ENCODE assay signal across 8 cellular contexts in genomic region chr2:96815326-96816126, GRCh38. TPM values are rescaled to one million over a fixed set of nuclear protein-coding genes. Genes with fewer than 3 reads are reported as not detected.
DNase-seq lines count a peak whose midpoint lies in the region; ATAC-seq, FAIRE-seq and TF ChIP-seq lines count a peak whose summit lies in the region.

No MANE protein-coding gene starts in this region.

- WGBS in right lobe of liver (ENCODE audit: insufficient coverage, low coverage, low lambda C conversion rate, missing lambda C conversion rate) = under 1% methylated on average over 16 of the region's 60 CpGs

- no peak for FAIRE-seq in bronchial epithelial cell (lab: Jason Lieb, UNC)

- H3K79me2 ChIP-seq in PC-3 (ENCODE audit: low read length) = peaks cover 36% of the 10 kb centered on the region

- POLR2A ChIA-PET in PC-3 (lab: Charles Lee; ENCODE audit: unreplicated experiment) = interaction anchor here (0.6 kb wide), 1 partner anchor 73 kb away, joined by 4 read pairs; no protein-coding TSS in a partner anchor

- TF ChIP-seq POLR2A in right lobe of liver (IDR thresholded peaks at IDR 0.05) = no peak

- ATAC-seq in left ventricle myocardium superior (no peak), HG02938 (IDR thresholded peaks at IDR 0.05; ENCODE audit: unreplicated experiment) (peak; percentile 11), PC-3 (peak; percentile 21), right lobe of liver (peak; percentile 9 to 24 (median 18))

- CTCF ChIA-PET in PC-3 (lab: Charles Lee) = interaction anchor here (0.6 kb wide), 1 partner anchor 76 kb away, joined by 5 read pairs; the partner anchor contains the start of gene LMAN2L

- peak overlapping the region; percentile 94 for H3K4me2 ChIP-seq in PC-3 (ENCODE audit: low read length)

- H3K4me3 ChIP-seq in cardiac muscle cell (peak overlapping the region; percentile 59), PC-3 (ENCODE audit: low read length) (peak overlapping the region; percentile 76), bronchial epithelial cell (ENCODE audit: low read depth, low read length) (peak overlapping the region; percentile 39), right lobe of liver (peak overlapping the region; percentile 76 to 93 (median 91))

- peaks cover 23% of the 10 kb centered on the region for H4K20me1 ChIP-seq in PC-3 (ENCODE audit: low read length)

- H3K9me3 ChIP-seq in cardiac muscle cell (ENCODE audit: low read depth) = no peaks in the 10 kb centered on the region
- H3K9me3 ChIP-seq in PC-3 (ENCODE audit: low read length) = no peaks in the 10 kb centered on the region
- H3K9me3 ChIP-seq in right lobe of liver = no peaks in the 10 kb centered on the region

- H3K27me3 ChIP-seq in cardiac muscle cell (no peaks in the 10 kb centered on the region), PC-3 (ENCODE audit: low read length) (no peaks in the 10 kb centered on the region), bronchial epithelial cell (ENCODE audit: control insufficient read depth, insufficient read depth, low read length) (no peaks in the 10 kb centered on the region), right lobe of liver (no peaks in the 10 kb centered on the region)

- no peaks in the 10 kb centered on the region for H3K9me2 ChIP-seq in PC-3 (replicated peaks; ENCODE audit: low read length)

- H3K27ac ChIP-seq in cardiac muscle cell (peak overlapping the region; percentile 44), PC-3 (ENCODE audit: low read length) (no peak overlapping the region), right lobe of liver (peak overlapping the region; percentile 88 to 94 (median 93))

- H3F3A ChIP-seq in PC-3 (ENCODE audit: low read length, unreplicated experiment) = no peaks in the 10 kb centered on the region

- peak overlapping the region; percentile 90 for H2AFZ ChIP-seq in PC-3 (ENCODE audit: low read length)

- peak overlapping the region; percentile 56 for H3K9ac ChIP-seq in PC-3 (ENCODE audit: low read length)

- intact Hi-C loops in left ventricle myocardium superior (cut with micrococcal nuclease) = no loop called here
- intact Hi-C loops in PC-3 (cut with micrococcal nuclease) = loop anchor here (5.0 kb wide), 1 partner anchor 73 kb away; the partner anchor contains the start of gene LMAN2L
- intact Hi-C loops in right lobe of liver (cut with DNase I) = loop anchor here (5.0 to 10.0 kb wide), 2 partner anchors 47 to 49 kb away; no protein-coding TSS in a partner anchor

- DNase-seq in cardiac muscle cell (ENCODE audit: low read depth in 1 of 2, low spot score in 1 of 2) (peak in 1 of 2 donors; percentile 65), left ventricle myocardium superior (no peak), PC-3 (peak; percentile 34), bronchial epithelial cell (ENCODE audit: low read depth) (peak; percentile 25), right lobe of liver (peak; percentile 56 to 75 (median 66)), superior temporal gyrus (ENCODE audit: extremely low spot score) (peak; percentile 53), NCI-H2107 treated with DMSO at 0.1 percent for 48 hours (lab: John Stamatoyannopoulos, UW; ENCODE audit: unreplicated experiment) (no peak)

- no peak for TF ChIP-seq CTCF in cardiac muscle cell (IDR thresholded peaks at IDR 0.05; ENCODE audit: low read depth, low read length)
- TF ChIP-seq CTCF in PC-3 (conservative IDR thresholded peaks at IDR 0.05; ENCODE audit: low read depth, low read length) = no peak
- no peak for TF ChIP-seq CTCF in bronchial epithelial cell (IDR thresholded peaks at IDR 0.05; ENCODE audit: insufficient read depth, low read length, severe bottlenecking)
- no peak for TF ChIP-seq CTCF in right lobe of liver (IDR thresholded peaks at IDR 0.05)

- H3K36me3 ChIP-seq in cardiac muscle cell = no peaks in the 10 kb centered on the region
- no peaks in the 10 kb centered on the region for H3K36me3 ChIP-seq in PC-3 (ENCODE audit: low read depth, low read length)
- H3K36me3 ChIP-seq in bronchial epithelial cell (ENCODE audit: control insufficient read depth, insufficient read depth, low read length) = no peaks in the 10 kb centered on the region
- no peaks in the 10 kb centered on the region for H3K36me3 ChIP-seq in right lobe of liver

- TSS peak; percentile 82 for BruUV-seq in PC-3 (replicated peaks; lab: Mats Ljungman, UMichigan)

- H3K4me1 ChIP-seq in cardiac muscle cell (ENCODE audit: low read depth) = peaks cover 51% of the 10 kb centered on the region
- peaks cover 18% of the 10 kb centered on the region for H3K4me1 ChIP-seq in PC-3 (ENCODE audit: insufficient read depth, low read length)
- peaks cover 0 to 36% (median 13%) of the 10 kb centered on the region in 4 donors for H3K4me1 ChIP-seq in right lobe of liver

RNA-seq across cellular contexts. Expression of gene CNNM3, which starts 0.5 kb away (rescaled TPM):
- total RNA-seq in cardiac muscle cell (15.2 and 18.9 TPM in 2 replicates), left ventricle myocardium superior (16.8 TPM), PC-3 (2014; rRNA removed) (9.0 and 12.3 TPM in 2 replicates), bronchial epithelial cell (5.9 and 6.1 TPM in 2 replicates), right lobe of liver (10 to 100 TPM; 11.5 to 37.6 (median 21.6) TPM)
- 37.6 and 46.6 TPM in 2 replicates for polyA plus RNA-seq in cardiac muscle cell

RNA-seq across cellular contexts. Expression of gene ANKRD23, which starts 28.3 kb away (rescaled TPM):
- total RNA-seq in cardiac muscle cell = 4.8 and 11.0 TPM in 2 replicates
- 2.5 and 3.3 TPM in 2 replicates for polyA plus RNA-seq in cardiac muscle cell
- total RNA-seq in left ventricle myocardium superior = 5.5 TPM
- total RNA-seq in PC-3 (2014; rRNA removed) = 4.0 and 8.2 TPM in 2 replicates
- 0.79 and 1.2 TPM in 2 replicates for total RNA-seq in bronchial epithelial cell
- total RNA-seq in right lobe of liver = 1 to 10 TPM in 5 of 6 experiments, under 1 TPM in 1; 0.98 to 4.0 (median 2.7) TPM

RNA-seq across cellular contexts. Expression of gene ANKRD39, which starts 42.3 kb away (rescaled TPM):
- total RNA-seq in cardiac muscle cell (15.4 and 27.8 TPM in 2 replicates), left ventricle myocardium superior (16.1 TPM), PC-3 (2014; rRNA removed) (24.5 and 29.4 TPM in 2 replicates), bronchial epithelial cell (5.8 and 8.2 TPM in 2 replicates), right lobe of liver (10 to 100 TPM in 3 of 6 experiments, 1 to 10 TPM in 3; 6.0 to 16.3 (median 9.7) TPM)
- polyA plus RNA-seq in cardiac muscle cell = 32.1 and 32.3 TPM in 2 replicates

RNA-seq across cellular contexts. Expression of gene SEMA4C, which starts 54.4 kb away (rescaled TPM):
- total RNA-seq in cardiac muscle cell (45.7 and 53.6 TPM in 2 replicates), left ventricle myocardium superior (17.0 TPM), PC-3 (2014; rRNA removed) (20.6 and 29.8 TPM in 2 replicates), bronchial epithelial cell (7.8 and 8.2 TPM in 2 replicates), right lobe of liver (10 to 100 TPM; 11.9 to 18.9 (median 12.6) TPM)
- 27.9 and 31.1 TPM in 2 replicates for polyA plus RNA-seq in cardiac muscle cell

RNA-seq across cellular contexts. Expression of gene CNNM4, which starts 54.8 kb away (rescaled TPM):
- total RNA-seq in cardiac muscle cell (14.9 and 18.8 TPM in 2 replicates), left ventricle myocardium superior (30.8 TPM), PC-3 (2014; rRNA removed) (12.5 and 15.1 TPM in 2 replicates), bronchial epithelial cell (3.4 and 5.5 TPM in 2 replicates), right lobe of liver (1 to 10 TPM; 2.3 to 4.9 (median 3.7) TPM)
- 10.2 and 15.5 TPM in 2 replicates for polyA plus RNA-seq in cardiac muscle cell

Comparison
In these comparisons a context has a peak if more than half of its experiments do, and no peak if none do; other contexts are left out.
1. DNase-seq: peak in PC-3 (single experiment), bronchial epithelial cell (single experiment), right lobe of liver (3 of 3) and superior temporal gyrus (single experiment); none in left ventricle myocardium superior (single experiment) and NCI-H2107 treated with DMSO at 0.1 percent for 48 hours (single experiment).
2. H3K4me3 ChIP-seq: peak in every context shown above with its lines; median percentile 91 in right lobe of liver; 76 in PC-3; 59 in cardiac muscle cell; 39 in bronchial epithelial cell.